Comparison of ENCODE assay signal across 23 cellular contexts in the genomic region with DNA sequence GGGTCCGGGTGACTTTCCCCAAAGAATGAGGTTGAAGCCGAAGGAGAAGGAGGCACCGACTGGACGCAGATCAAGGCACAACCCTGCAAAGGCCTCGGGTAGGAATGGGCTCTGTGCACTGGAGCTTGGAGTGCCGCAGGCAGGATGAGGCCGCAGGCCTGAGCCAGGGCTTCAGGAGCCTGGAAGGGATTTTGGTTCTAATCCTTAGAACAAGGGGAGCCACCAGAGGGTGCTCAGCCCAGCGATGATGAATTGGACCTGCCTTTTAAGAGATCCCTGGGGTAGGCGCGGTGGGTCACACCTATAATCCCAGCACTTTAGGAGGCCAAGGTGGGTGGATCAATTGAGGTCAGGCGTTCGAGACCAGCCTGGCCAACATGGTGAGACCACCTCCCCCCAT. TPM values are rescaled to one million over a fixed set of nuclear protein-coding genes. Genes with fewer than 3 reads are reported as not detected.
DNase-seq lines count a peak whose midpoint lies in the region; ATAC-seq, FAIRE-seq and TF ChIP-seq lines count a peak whose summit lies in the region.
"Had no signal": no experiment of that assay in that cellular context is flagged by ENCODE, and none has a peak within 500 bp of the region (broad histone marks: within the 10 kb centered on the region; RNA-seq: fewer than 3 reads in every experiment).

No MANE protein-coding gene starts in this region.

- H3K4me3 ChIP-seq in A549: no peak overlapping the region
- H3K4me3 ChIP-seq in NB4 (ENCODE audit: low read depth, low read length): no peak overlapping the region
- H3K4me3 ChIP-seq: PC-9, psoas muscle, SJSA1, smooth muscle cell, suprapubic skin had no signal

- no peak for TF ChIP-seq RAD21 in A549 (conservative IDR thresholded peaks at IDR 0.05 in 1 of 2, IDR thresholded peaks at IDR 0.05 in 1 of 2)

- H3K27ac ChIP-seq in A549: no peak overlapping the region
- H3K27ac ChIP-seq in CD4-positive, alpha-beta T cell (ENCODE audit: low read depth, low read length): peak overlapping the region; percentile 47
- H3K27ac ChIP-seq: PC-9, SJSA1, suprapubic skin had no signal

- TF ChIP-seq POLR2A in A549 (IDR thresholded peaks at IDR 0.05; ENCODE audit: low read length) (no peak), NB4 (IDR thresholded peaks at IDR 0.05; ENCODE audit: extremely low read depth, insufficient read length) (no peak)

- H3K4me1 ChIP-seq in A549: no peaks in the 10 kb centered on the region
- H3K4me1 ChIP-seq: SJSA1 had no signal

- TF ChIP-seq EP300 in A549 (IDR thresholded peaks at IDR 0.05): no peak

- WGBS in A549 (ENCODE audit: missing lambda C conversion rate): 74% methylated on average over 12 of the region's 12 CpGs

- no peaks in the 10 kb centered on the region for H3K9me3 ChIP-seq in A549
- no peaks in the 10 kb centered on the region for H3K9me3 ChIP-seq in CD4-positive, alpha-beta T cell (ENCODE audit: control insufficient read depth, low read length)
- H3K9me3 ChIP-seq: psoas muscle, SJSA1, suprapubic skin had no signal

- no peak overlapping the region for H3K4me2 ChIP-seq in A549
- H3K4me2 ChIP-seq: PC-9, smooth muscle cell had no signal

- no peaks in the 10 kb centered on the region for H3K27me3 Mint-ChIP-seq in CD4-positive, alpha-beta T cell
- H3K27me3 Mint-ChIP-seq in effector memory CD8-positive, alpha-beta T cell: no peaks in the 10 kb centered on the region
- no peaks in the 10 kb centered on the region for H3K27me3 Mint-ChIP-seq in MCF 10A (ENCODE audit: insufficient read depth, unreplicated experiment)

- no peaks in the 10 kb centered on the region for H3K36me3 Mint-ChIP-seq in CD4-positive, alpha-beta T cell (ENCODE audit: low read depth)
- H3K36me3 Mint-ChIP-seq in effector memory CD8-positive, alpha-beta T cell (ENCODE audit: insufficient read depth): peaks cover 14% of the 10 kb centered on the region
- no peaks in the 10 kb centered on the region for H3K36me3 Mint-ChIP-seq in MCF 10A (ENCODE audit: insufficient read depth, unreplicated experiment)

- ATAC-seq in A549: peak; percentile 26 to 60; a peak in 3 of 6 replicates
- no peak for ATAC-seq in CD4-positive, alpha-beta T cell (ENCODE audit: poor library complexity)
- no peak for ATAC-seq in effector memory CD8-positive, alpha-beta T cell (replicated peaks)
- ATAC-seq in HG02588 (IDR thresholded peaks at IDR 0.05; ENCODE audit: unreplicated experiment): no peak
- no peak for ATAC-seq in GM18868 (IDR thresholded peaks at IDR 0.05; ENCODE audit: unreplicated experiment)

- CTCF ChIA-PET in A549 (lab: Yijun Ruan, JAX) (interaction anchor here (1.0 to 4.2 kb wide), 3 partner anchors 11 to 171 kb away, joined by 3 to 38 read pairs (median 12); no protein-coding TSS in a partner anchor), MCF 10A (lab: Yijun Ruan, JAX) (interaction anchor here (0.6 to 1.8 kb wide), 2 partner anchors 11 to 273 kb away, joined by 4 to 8 read pairs; no protein-coding TSS in a partner anchor)
- CTCF ChIA-PET in CD4-positive, alpha-beta T cell (lab: Charles Lee): interaction anchor here (1.8 kb wide), 1 partner anchor 11 kb away, joined by 5 read pairs; no protein-coding TSS in a partner anchor

- intact Hi-C loops in CD4-positive, alpha-beta T cell (cut with DNase I, micrococcal nuclease): no loop called here
- intact Hi-C loops in MCF 10A (cut with micrococcal nuclease): no loop called here

- DNase-seq in A549 (ENCODE audit: low read depth in 1 of 2, low spot score in 1 of 2) (no peak), NB4 (ENCODE audit: low read depth) (no peak), MCF 10A (ENCODE audit: unreplicated experiment) (no peak), pons (ENCODE audit: low spot score) (no peak)
- DNase-seq in CD4-positive, alpha-beta T cell: no peak
- DNase-seq in effector memory CD8-positive, alpha-beta T cell: no peak
- DNase-seq: activated CD4-positive, CD25-positive, alpha-beta regulatory T cell treated with anti-CD3 and anti-CD28 coated beads, Interleukin-2, amount 50 U/mL, for 72 hours; activated effector memory CD4-positive, alpha-beta T cell treated with anti-CD3 and anti-CD28 coated beads, Interleukin-2, amount 50 U/mL, for 16 hours; Calu3; kidney glomerular epithelial cell; NCI-H1105; NCI-H69; nephron progenitor cell; PC-9; stimulated activated CD8-positive, alpha-beta memory T cell treated with anti-CD3 and anti-CD28 coated beads, Interleukin-4, amount 100 ng/mL, for 48 hours had no signal

- peaks cover 39% of the 10 kb centered on the region for H3K4me1 Mint-ChIP-seq in CD4-positive, alpha-beta T cell (ENCODE audit: low read depth)
- peaks cover 41 to 45% of the 10 kb centered on the region in 2 donors for H3K4me1 Mint-ChIP-seq in effector memory CD8-positive, alpha-beta T cell (ENCODE audit: low read depth in 2 of 2)
- H3K4me1 Mint-ChIP-seq in MCF 10A (ENCODE audit: insufficient read depth, unreplicated experiment): no peaks in the 10 kb centered on the region

- H3K9me3 Mint-ChIP-seq in CD4-positive, alpha-beta T cell: no peaks in the 10 kb centered on the region
- no peaks in the 10 kb centered on the region for H3K9me3 Mint-ChIP-seq in effector memory CD8-positive, alpha-beta T cell
- no peaks in the 10 kb centered on the region for H3K9me3 Mint-ChIP-seq in MCF 10A (ENCODE audit: unreplicated experiment)
- H3K9me3 Mint-ChIP-seq: nephron progenitor cell had no signal

- no peaks in the 10 kb centered on the region for H3K27me3 ChIP-seq in CD4-positive, alpha-beta T cell (ENCODE audit: control insufficient read depth, insufficient read depth, low read length)
- H3K27me3 ChIP-seq: SJSA1, suprapubic skin had no signal

- H3K27ac Mint-ChIP-seq in CD4-positive, alpha-beta T cell: peak overlapping the region; percentile 94
- H3K27ac Mint-ChIP-seq in effector memory CD8-positive, alpha-beta T cell: peak overlapping the region; percentile 87 to 93
- no peak overlapping the region for H3K27ac Mint-ChIP-seq in MCF 10A (ENCODE audit: low read depth, unreplicated experiment)
- H3K27ac Mint-ChIP-seq: nephron progenitor cell had no signal

- BruUV-seq in MCF 10A (replicated peaks; lab: Mats Ljungman, UMichigan): no TSS peak

- no peak overlapping the region for H3K4me3 Mint-ChIP-seq in CD4-positive, alpha-beta T cell
- peak overlapping the region; percentile 70 to 75 for H3K4me3 Mint-ChIP-seq in effector memory CD8-positive, alpha-beta T cell
- H3K4me3 Mint-ChIP-seq in MCF 10A (ENCODE audit: unreplicated experiment): no peak overlapping the region
- H3K4me3 Mint-ChIP-seq: nephron progenitor cell had no signal

- FAIRE-seq in A549 (lab: Jason Lieb, UNC): no peak
- FAIRE-seq: astrocyte, colon had no signal

- POLR2A ChIA-PET in A549 (lab: Yijun Ruan, JAX) (no interaction called here), MCF 10A (lab: Yijun Ruan, JAX) (no interaction called here)
- POLR2A ChIA-PET in CD4-positive, alpha-beta T cell (lab: Charles Lee): interaction anchor here (0.6 to 2.0 kb wide), 6 partner anchors 11 to 512 kb away, joined by 3 to 14 read pairs (median 6); partner anchors contain the start of genes KIAA0513 and ZDHHC7

- TF ChIP-seq CTCF in A549 (IDR thresholded peaks at IDR 0.05) (no peak), NB4 (IDR thresholded peaks at IDR 0.05; ENCODE audit: low read depth, low read length) (peak; percentile 10), MCF 10A (IDR thresholded peaks at IDR 0.05; ENCODE audit: unreplicated experiment) (no peak)
- no peak for TF ChIP-seq CTCF in CD4-positive, alpha-beta T cell (IDR thresholded peaks at IDR 0.05)

TF ChIP-seq in A549, 52 proteins besides CTCF, POLR2A, EP300 and RAD21:
- TF ChIP-seq, protein P1, sequence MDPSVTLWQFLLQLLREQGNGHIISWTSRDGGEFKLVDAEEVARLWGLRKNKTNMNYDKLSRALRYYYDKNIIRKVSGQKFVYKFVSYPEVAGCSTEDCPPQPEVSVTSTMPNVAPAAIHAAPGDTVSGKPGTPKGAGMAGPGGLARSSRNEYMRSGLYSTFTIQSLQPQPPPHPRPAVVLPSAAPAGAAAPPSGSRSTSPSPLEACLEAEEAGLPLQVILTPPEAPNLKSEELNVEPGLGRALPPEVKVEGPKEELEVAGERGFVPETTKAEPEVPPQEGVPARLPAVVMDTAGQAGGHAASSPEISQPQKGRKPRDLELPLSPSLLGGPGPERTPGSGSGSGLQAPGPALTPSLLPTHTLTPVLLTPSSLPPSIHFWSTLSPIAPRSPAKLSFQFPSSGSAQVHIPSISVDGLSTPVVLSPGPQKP (IDR thresholded peaks at IDR 0.05; ENCODE audit: low read depth, low read length): no peak
- TF ChIP-seq, protein P2, sequence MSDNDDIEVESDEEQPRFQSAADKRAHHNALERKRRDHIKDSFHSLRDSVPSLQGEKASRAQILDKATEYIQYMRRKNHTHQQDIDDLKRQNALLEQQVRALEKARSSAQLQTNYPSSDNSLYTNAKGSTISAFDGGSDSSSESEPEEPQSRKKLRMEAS (IDR thresholded peaks at IDR 0.05): no peak
- TF ChIP-seq USF2 (IDR thresholded peaks at IDR 0.05) (no peak), HOXA7 (CRISPR knock-in tag; IDR thresholded peaks at IDR 0.05) (no peak), TFCP2L1 (CRISPR knock-in tag; IDR thresholded peaks at IDR 0.05) (no peak), CHD4 (IDR thresholded peaks at IDR 0.05; ENCODE audit: borderline replicate concordance) (no peak), MAZ (IDR thresholded peaks at IDR 0.05; ENCODE audit: borderline replicate concordance, low read depth, low read length) (no peak), FOXS1 (CRISPR knock-in tag; IDR thresholded peaks at IDR 0.05) (no peak), NPAS2 (CRISPR knock-in tag; IDR thresholded peaks at IDR 0.05; ENCODE audit: borderline replicate concordance) (no peak), ZC3H11A (IDR thresholded peaks at IDR 0.05) (no peak), JUN (IDR thresholded peaks at IDR 0.05) (no peak)

RNA-seq across cellular contexts. Expression of gene CIBAR2, which starts 8.1 kb away (rescaled TPM):
- polyA plus RNA-seq in A549 (2011; rRNA removed): 0.15 TPM in 1 of 2 replicates, not detected in the other
- 0.05 TPM in 1 of 2 replicates, not detected in the other for polyA plus RNA-seq in A549 (2012; cell fraction: cytosol; rRNA removed)
- polyA plus RNA-seq in A549 (2012; cell fraction: nucleus; rRNA removed): 0.11 TPM in 1 of 2 replicates, not detected in the other
- 0.04 TPM in 1 of 3 replicates, not detected in the others for polyA plus RNA-seq in A549 (2017; fragmentation: RNase III; extraction: RNeasy Plus Mini Kit Qiagen cat#74134 plus additional on column Dnase treatment)
- polyA minus RNA-seq in A549 (2011; rRNA and poly(A)+ RNA removed): not detected in 2 replicates
- total RNA-seq in CD4-positive, alpha-beta T cell: not detected
- not detected in 2 replicates for total RNA-seq in MCF 10A (2022)
- total RNA-seq: astrocyte, Calu3, PC-9, smooth muscle cell, suprapubic skin had no signal
- polyA plus RNA-seq: psoas muscle, smooth muscle cell had no signal

Comparison
In these comparisons a context has a peak if more than half of its experiments do, and no peak if none do; other contexts are left out.
1. ATAC-seq: peak in A549 (2 of 2); none in CD4-positive, alpha-beta T cell (single experiment), effector memory CD8-positive, alpha-beta T cell (single experiment), HG02588 (single experiment) and GM18868 (single experiment).
2. H3K4me3 Mint-ChIP-seq: peak in effector memory CD8-positive, alpha-beta T cell (2 of 2); none in CD4-positive, alpha-beta T cell (single experiment) and MCF 10A (single experiment).